In genomic region chr9:121499177-121499426, GRCh38 we compare ENCODE assay signal across 8 cellular contexts. TPM values are rescaled to one million over a fixed set of nuclear protein-coding genes. Genes with fewer than 3 reads are reported as not detected.
DNase-seq lines count a peak whose midpoint lies in the region; ATAC-seq and TF ChIP-seq lines count a peak whose summit lies in the region.

No MANE protein-coding gene starts in this region.

- WGBS in upper lobe of left lung, 2 donors: 3 to 5% methylated on average over 6 to 8 of the region's 8 CpGs

- H3K4me1 ChIP-seq in mononuclear cell (ENCODE audit: insufficient read depth, low read length) (peaks cover 57% of the 10 kb centered on the region), upper lobe of left lung (peaks cover 17 to 28% (median 27%) of the 10 kb centered on the region in 4 donors)

- H3K27me3 Mint-ChIP-seq in activated naive CD4-positive, alpha-beta T cell treated with anti-CD3 and anti-CD28 coated beads for 36 hours (ENCODE audit: low read depth): peaks cover 52% of the 10 kb centered on the region

- CTCF ChIA-PET in activated naive CD4-positive, alpha-beta T cell treated with anti-CD3 and anti-CD28 coated beads for 36 hours (lab: Charles Lee): interaction anchor here (0.7 to 2.0 kb wide), 2 partner anchors 104 to 179 kb away, joined by 3 to 8 read pairs; no protein-coding TSS in a partner anchor

- peaks cover 4% of the 10 kb centered on the region for H3K9me3 Mint-ChIP-seq in activated naive CD4-positive, alpha-beta T cell treated with anti-CD3 and anti-CD28 coated beads for 36 hours

- no peak for DNase-seq in activated naive CD4-positive, alpha-beta T cell treated with anti-CD3 and anti-CD28 coated beads for 36 hours
- no peak for DNase-seq in activated naive CD4-positive, alpha-beta T cell (lab: John Stamatoyannopoulos, UW)
- DNase-seq in cardiac fibroblast (ENCODE audit: low read depth in 2 of 2) (no peak), upper lobe of left lung (no peak), foreskin melanocyte (no peak), cerebellar nuclear complex (lab: John Stamatoyannopoulos, UW) (no peak), inferior parietal cortex (ENCODE audit: extremely low spot score) (no peak)

- H3K4me1 Mint-ChIP-seq in activated naive CD4-positive, alpha-beta T cell treated with anti-CD3 and anti-CD28 coated beads for 36 hours (ENCODE audit: low read depth): peaks cover 19% of the 10 kb centered on the region

- intact Hi-C loops in activated naive CD4-positive, alpha-beta T cell treated with anti-CD3 and anti-CD28 coated beads for 36 hours (cut with micrococcal nuclease): loop anchor here (10.0 kb wide), 2 partner anchors 54 to 174 kb away; no protein-coding TSS in a partner anchor

- peak overlapping the region; percentile 39 to 51 for H3K4me3 ChIP-seq in cardiac fibroblast (replicated peaks in 1 of 2; ENCODE audit: low read depth in 2 of 2, low read length in 2 of 2)
- H3K4me3 ChIP-seq in mononuclear cell (ENCODE audit: low read length): peak overlapping the region; percentile 40
- H3K4me3 ChIP-seq in upper lobe of left lung: peak overlapping the region; percentile 36 to 59 (median 53)

- H3K36me3 Mint-ChIP-seq in activated naive CD4-positive, alpha-beta T cell treated with anti-CD3 and anti-CD28 coated beads for 36 hours (ENCODE audit: low read depth): no peaks in the 10 kb centered on the region

- H3K27me3 ChIP-seq in mononuclear cell (ENCODE audit: insufficient read depth, low read length) (peaks cover 5% of the 10 kb centered on the region), upper lobe of left lung (no peaks in the 10 kb centered on the region)

- peak overlapping the region; percentile 6 to 81 (median 70) for H3K27ac ChIP-seq in upper lobe of left lung

- no peak for TF ChIP-seq EP300 in upper lobe of left lung (IDR thresholded peaks at IDR 0.05)

- H3K36me3 ChIP-seq in upper lobe of left lung: no peaks in the 10 kb centered on the region

- H3K27ac Mint-ChIP-seq in activated naive CD4-positive, alpha-beta T cell treated with anti-CD3 and anti-CD28 coated beads for 36 hours: no peak overlapping the region

- H3K9me3 ChIP-seq in mononuclear cell (ENCODE audit: low read depth, low read length): no peaks in the 10 kb centered on the region
- H3K9me3 ChIP-seq in upper lobe of left lung: no peaks in the 10 kb centered on the region

- no peak for TF ChIP-seq CTCF in cardiac fibroblast (IDR thresholded peaks at IDR 0.05; ENCODE audit: low read depth, low read length)
- no peak for TF ChIP-seq CTCF in upper lobe of left lung (IDR thresholded peaks at IDR 0.05)

- peak overlapping the region; percentile 60 for H3K4me3 Mint-ChIP-seq in activated naive CD4-positive, alpha-beta T cell treated with anti-CD3 and anti-CD28 coated beads for 36 hours

- peak; percentile 3 to 8 for ATAC-seq in upper lobe of left lung (ENCODE audit: low FRiP score in 2 of 2)

- no peak for TF ChIP-seq POLR2A in upper lobe of left lung (IDR thresholded peaks at IDR 0.05)

RNA-seq across cellular contexts. Expression of gene GGTA1, which starts 0.5 kb away (rescaled TPM):
- not detected for total RNA-seq in activated naive CD4-positive, alpha-beta T cell treated with anti-CD3 and anti-CD28 coated beads for 36 hours
- total RNA-seq in mononuclear cell (9.6 TPM), upper lobe of left lung (10 to 100 TPM in 1 of 6 donors, 1 to 10 TPM in 5; 6.3 to 12.3 (median 8.1) TPM)

Comparison
In these comparisons a context has a peak if more than half of its experiments do, and no peak if none do; other contexts are left out.
1. RNA of gene GGTA1, which starts 0.5 kb away (total RNA-seq): 9.6 TPM in mononuclear cell (single experiment) and 6.3 to 12.3 TPM in upper lobe of left lung; not detected in activated naive CD4-positive, alpha-beta T cell treated with anti-CD3 and anti-CD28 coated beads for 36 hours; every median in the first group is over 4 times any median in the second.
2. Peak in every context shown above with its lines, with median percentiles within 50 percentile points of each other: H3K4me3 ChIP-seq.